In the genomic region with DNA sequence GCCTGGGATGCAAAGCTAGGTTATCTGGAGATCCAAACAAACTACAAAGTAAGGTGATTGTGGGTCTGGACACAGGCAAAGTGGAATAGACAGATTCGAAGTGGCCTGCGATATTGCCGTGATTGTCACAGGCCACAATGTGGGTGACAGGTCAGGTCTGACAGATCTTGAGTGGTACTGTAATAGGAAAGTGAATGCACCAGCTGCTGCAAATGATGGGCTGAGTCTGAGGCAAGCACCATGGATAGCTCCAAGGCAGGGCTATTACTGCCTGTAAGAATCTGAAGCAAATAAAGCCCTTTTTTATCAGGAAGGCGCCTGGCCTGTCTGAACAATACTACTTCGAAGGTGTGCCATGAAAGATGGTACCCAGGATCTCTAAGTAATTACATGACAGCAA, we compare ENCODE assay signal across 8 cellular contexts. TPM values are rescaled to one million over a fixed set of nuclear protein-coding genes. Genes with fewer than 3 reads are reported as not detected.
DNase-seq lines count a peak whose midpoint lies in the region; ATAC-seq and TF ChIP-seq lines count a peak whose summit lies in the region.

No MANE protein-coding gene starts in this region.

- H3K36me3 Mint-ChIP-seq in endothelial cell (ENCODE audit: low read depth, unreplicated experiment) = no peaks in the 10 kb centered on the region
- no peaks in the 10 kb centered on the region for H3K36me3 Mint-ChIP-seq in natural killer cell

- H3K4me3 Mint-ChIP-seq in endothelial cell (ENCODE audit: unreplicated experiment) (no peak overlapping the region), natural killer cell (no peak overlapping the region)

- ATAC-seq in natural killer cell (peak; percentile 52 to 76 (median 75)), HG03039 (IDR thresholded peaks at IDR 0.05; ENCODE audit: unreplicated experiment) (no peak), GM18907 (IDR thresholded peaks at IDR 0.05; ENCODE audit: unreplicated experiment) (no peak)

- H3K9me3 Mint-ChIP-seq in endothelial cell (ENCODE audit: unreplicated experiment) (no peaks in the 10 kb centered on the region), natural killer cell (no peaks in the 10 kb centered on the region)

- intact Hi-C loops in natural killer cell (cut with micrococcal nuclease) = no loop called here

- TF ChIP-seq CTCF in GM13977 (IDR thresholded peaks at IDR 0.05; ENCODE audit: extremely low read depth, insufficient read depth, missing control alignments) (no peak), endothelial cell (IDR thresholded peaks at IDR 0.05; ENCODE audit: unreplicated experiment) (no peak), natural killer cell (IDR thresholded peaks at IDR 0.05) (no peak)

- H3K27ac Mint-ChIP-seq in endothelial cell (ENCODE audit: unreplicated experiment) (no peak overlapping the region), natural killer cell (no peak overlapping the region)

- DNase-seq in GM13977 (ENCODE audit: low spot score) (peak; percentile 31), NCI-H2227 treated with DMSO at 0.1 percent for 48 hours (lab: John Stamatoyannopoulos, UW) (peak; percentile 5), endothelial cell (ENCODE audit: low spot score) (peak; percentile 42), natural killer cell (no peak), T-helper 9 cell (no peak)
- DNase-seq in activated naive CD4-positive, alpha-beta T cell treated with Interleukin-2 at 50 U/mL for 16 hours = no peak

- H3K4me1 Mint-ChIP-seq in endothelial cell (ENCODE audit: unreplicated experiment) = no peaks in the 10 kb centered on the region
- peaks cover 38 to 42% of the 10 kb centered on the region in 2 donors for H3K4me1 Mint-ChIP-seq in natural killer cell

- in situ Hi-C loops in GM13977 (cut with MboI; ENCODE audit: low pct_unique_long_range_greater_than_20kb, low sequenced_read_pairs, unreplicated experiment) = no loop called here

- no peaks in the 10 kb centered on the region for H3K27me3 Mint-ChIP-seq in endothelial cell (ENCODE audit: unreplicated experiment)
- H3K27me3 Mint-ChIP-seq in natural killer cell (ENCODE audit: low read depth in 2 of 2) = no peaks in the 10 kb centered on the region

RNA-seq across cellular contexts. Expression of gene ARMC8, which starts 10.0 kb away (rescaled TPM):
- total RNA-seq in endothelial cell (ENCODE audit: unreplicated experiment) (39.6 TPM), natural killer cell (10 to 100 TPM; 75.4 to 93.5 (median 86.4) TPM)

RNA-seq across cellular contexts. Expression of gene DBR1, which starts 22.3 kb away (rescaled TPM):
- 15.7 TPM for total RNA-seq in endothelial cell (ENCODE audit: unreplicated experiment)
- total RNA-seq in natural killer cell = 10 to 100 TPM; 17.0 to 18.4 (median 17.5) TPM

Comparison
In these comparisons a context has a peak if more than half of its experiments do, and no peak if none do; other contexts are left out.
1. DNase-seq: peak in GM13977 (single experiment), NCI-H2227 treated with DMSO at 0.1 percent for 48 hours (single experiment) and endothelial cell (single experiment); none in natural killer cell (single experiment), activated naive CD4-positive, alpha-beta T cell treated with Interleukin-2 at 50 U/mL for 16 hours (single experiment) and T-helper 9 cell (single experiment).
2. ATAC-seq: peak in natural killer cell (3 of 3); none in HG03039 (single experiment) and GM18907 (single experiment).